Comparison of ENCODE assay signal across 1 cellular context in the genomic region with DNA sequence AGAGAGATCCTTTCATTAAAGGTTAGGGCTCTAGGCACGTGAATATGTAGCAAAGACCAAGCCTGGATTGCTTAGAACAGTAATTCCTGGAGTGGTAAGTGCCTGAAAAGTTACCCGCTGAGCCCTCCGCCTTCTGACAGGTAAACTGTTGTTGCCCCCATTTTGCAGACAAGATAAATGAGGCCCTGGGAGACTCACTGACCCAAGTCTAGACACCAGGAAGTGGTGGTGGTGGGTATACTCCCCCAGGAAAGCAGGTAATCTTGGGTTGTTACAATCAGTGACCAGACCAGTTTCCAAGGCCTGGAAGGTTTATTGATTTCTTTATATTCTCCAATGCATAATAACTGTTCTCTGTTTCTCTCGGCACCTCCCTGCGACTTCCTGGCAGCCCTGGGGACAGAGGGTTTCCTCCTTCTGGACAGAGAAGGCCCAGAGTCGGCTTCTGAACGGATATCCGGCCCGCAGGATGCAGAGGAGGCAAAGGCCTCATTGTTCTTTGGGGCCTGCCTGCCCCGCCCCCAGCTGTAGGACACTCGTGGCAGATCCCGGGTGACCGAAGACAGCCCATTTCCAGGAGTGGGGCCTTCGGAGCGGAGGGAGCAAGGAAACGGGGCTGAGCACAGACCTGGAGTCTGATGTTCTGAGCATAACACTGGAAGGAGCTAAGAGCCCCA.
TF ChIP-seq lines count a peak whose summit lies in the region.

No MANE protein-coding gene starts in this region.

TF ChIP-seq in HepG2, 621 proteins besides CTCF, POLR2A, EP300 and RAD21 (continued from another document and continues in another):
- TF ChIP-seq ZNF777 (CRISPR knock-in tag; IDR thresholded peaks at IDR 0.05) (no peak; the same call in 1 of the 2 replicates), TCF7 (IDR thresholded peaks at IDR 0.05; ENCODE audit: low read depth) (no peak), KLF9 (CRISPR knock-in tag; IDR thresholded peaks at IDR 0.05; ENCODE audit: low read depth) (no peak; the same call in 1 of the 2 replicates), ZNF496 (CRISPR knock-in tag; IDR thresholded peaks at IDR 0.05; ENCODE audit: insufficient replicate concordance) (no peak), ZNF430 (CRISPR knock-in tag; IDR thresholded peaks at IDR 0.05) (peak; percentile 75; the same call in 1 of the 2 replicates), TEF (CRISPR knock-in tag; IDR thresholded peaks at IDR 0.05) (no peak), RBAK (CRISPR knock-in tag; IDR thresholded peaks at IDR 0.05) (no peak), HNRNPL (IDR thresholded peaks at IDR 0.05; ENCODE audit: low read depth, low read length) (0 out of 2 replicates have a peak, but pooled peaks have one; percentile 33), BCL6 (CRISPR knock-in tag; IDR thresholded peaks at IDR 0.05) (no peak), HDAC2 (CRISPR knock-in tag; IDR thresholded peaks at IDR 0.05) (peak; percentile 50; the same call in 1 of the 2 replicates), CREM (IDR thresholded peaks at IDR 0.05) (no peak), CREM (CRISPR knock-in tag; IDR thresholded peaks at IDR 0.05) (no peak), HNRNPK (IDR thresholded peaks at IDR 0.05; ENCODE audit: low read depth, low read length, poor library complexity, severe bottlenecking) (no peak), ZNF687 (CRISPR knock-in tag; IDR thresholded peaks at IDR 0.05) (peak; percentile 94), CBX1 (IDR thresholded peaks at IDR 0.05; ENCODE audit: low read depth) (no peak), ZNF709 (CRISPR knock-in tag; IDR thresholded peaks at IDR 0.05) (no peak), ZNF737 (CRISPR knock-in tag; IDR thresholded peaks at IDR 0.05; ENCODE audit: borderline replicate concordance) (no peak), PRDM10 (CRISPR knock-in tag; IDR thresholded peaks at IDR 0.05; ENCODE audit: low read depth) (peak; percentile 37; the same call in 1 of the 2 replicates), JUN (CRISPR knock-in tag; IDR thresholded peaks at IDR 0.05) (no peak), ONECUT2 (CRISPR knock-in tag; IDR thresholded peaks at IDR 0.05) (no peak), ZNF256 (CRISPR knock-in tag; conservative IDR thresholded peaks at IDR 0.05) (0 out of 2 replicates have a peak, but pooled peaks have one; percentile 31), ZNF782 (CRISPR knock-in tag; IDR thresholded peaks at IDR 0.05; ENCODE audit: borderline replicate concordance) (no peak), ZFP62 (CRISPR knock-in tag; IDR thresholded peaks at IDR 0.05) (no peak), ZUFSP (CRISPR knock-in tag; IDR thresholded peaks at IDR 0.05; ENCODE audit: borderline replicate concordance) (no peak), SP5 (CRISPR knock-in tag; IDR thresholded peaks at IDR 0.05; ENCODE audit: borderline replicate concordance, low read depth) (peak; percentile 79), MYC (CRISPR knock-in tag; IDR thresholded peaks at IDR 0.05; ENCODE audit: borderline replicate concordance) (peak; percentile 76; the same call in 1 of the 2 replicates), ZFYVE20 (CRISPR knock-in tag; IDR thresholded peaks at IDR 0.05; ENCODE audit: borderline replicate concordance, low read depth) (no peak), FOSL2 (CRISPR knock-in tag; IDR thresholded peaks at IDR 0.05) (peak; percentile 16; the same call in 1 of the 2 replicates), KAT7 (CRISPR knock-in tag; IDR thresholded peaks at IDR 0.05; ENCODE audit: borderline replicate concordance) (no peak), ZNF703 (CRISPR knock-in tag; IDR thresholded peaks at IDR 0.05; ENCODE audit: borderline replicate concordance) (no peak), ZFY (CRISPR knock-in tag; IDR thresholded peaks at IDR 0.05) (peak; percentile 88), TAF1 (CRISPR knock-in tag; IDR thresholded peaks at IDR 0.05) (peak; percentile 61; the same call in 1 of the 2 replicates), ZNF292 (CRISPR knock-in tag; IDR thresholded peaks at IDR 0.05; ENCODE audit: borderline replicate concordance, low read depth) (no peak), MTA1 (CRISPR knock-in tag; IDR thresholded peaks at IDR 0.05; ENCODE audit: borderline replicate concordance) (peak; percentile 82; the same call in 1 of the 2 replicates), TBX2 (CRISPR knock-in tag; IDR thresholded peaks at IDR 0.05; ENCODE audit: borderline replicate concordance) (peak; percentile 79), STAG1 (CRISPR knock-in tag; IDR thresholded peaks at IDR 0.05) (no peak), SOX13 (IDR thresholded peaks at IDR 0.05) (no peak), SOX13 (CRISPR knock-in tag; conservative IDR thresholded peaks at IDR 0.05 in 1 of 2, IDR thresholded peaks at IDR 0.05 in 1 of 2) (peak in 1 of 2 experiments; percentile 87; a peak in 2 of 4 replicates), SOX6 (IDR thresholded peaks at IDR 0.05) (no peak), SOX6 (CRISPR knock-in tag; IDR thresholded peaks at IDR 0.05) (peak; percentile 90), ZNF747 (CRISPR knock-in tag; IDR thresholded peaks at IDR 0.05; ENCODE audit: borderline replicate concordance) (peak; percentile 48; the same call in 1 of the 2 replicates), AKAP8 (CRISPR knock-in tag; IDR thresholded peaks at IDR 0.05) (no peak), MLX (CRISPR knock-in tag; IDR thresholded peaks at IDR 0.05) (no peak)
- TF ChIP-seq, protein P1, sequence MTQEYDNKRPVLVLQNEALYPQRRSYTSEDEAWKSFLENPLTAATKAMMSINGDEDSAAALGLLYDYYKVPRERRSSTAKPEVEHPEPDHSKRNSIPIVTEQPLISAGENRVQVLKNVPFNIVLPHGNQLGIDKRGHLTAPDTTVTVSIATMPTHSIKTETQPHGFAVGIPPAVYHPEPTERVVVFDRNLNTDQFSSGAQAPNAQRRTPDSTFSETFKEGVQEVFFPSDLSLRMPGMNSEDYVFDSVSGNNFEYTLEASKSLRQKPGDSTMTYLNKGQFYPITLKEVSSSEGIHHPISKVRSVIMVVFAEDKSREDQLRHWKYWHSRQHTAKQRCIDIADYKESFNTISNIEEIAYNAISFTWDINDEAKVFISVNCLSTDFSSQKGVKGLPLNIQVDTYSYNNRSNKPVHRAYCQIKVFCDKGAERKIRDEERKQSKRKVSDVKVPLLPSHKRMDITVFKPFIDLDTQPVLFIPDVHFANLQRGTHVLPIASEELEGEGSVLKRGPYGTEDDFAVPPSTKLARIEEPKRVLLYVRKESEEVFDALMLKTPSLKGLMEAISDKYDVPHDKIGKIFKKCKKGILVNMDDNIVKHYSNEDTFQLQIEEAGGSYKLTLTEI (CRISPR knock-in tag; conservative IDR thresholded peaks at IDR 0.05), result no peak
- TF ChIP-seq, protein P2, sequence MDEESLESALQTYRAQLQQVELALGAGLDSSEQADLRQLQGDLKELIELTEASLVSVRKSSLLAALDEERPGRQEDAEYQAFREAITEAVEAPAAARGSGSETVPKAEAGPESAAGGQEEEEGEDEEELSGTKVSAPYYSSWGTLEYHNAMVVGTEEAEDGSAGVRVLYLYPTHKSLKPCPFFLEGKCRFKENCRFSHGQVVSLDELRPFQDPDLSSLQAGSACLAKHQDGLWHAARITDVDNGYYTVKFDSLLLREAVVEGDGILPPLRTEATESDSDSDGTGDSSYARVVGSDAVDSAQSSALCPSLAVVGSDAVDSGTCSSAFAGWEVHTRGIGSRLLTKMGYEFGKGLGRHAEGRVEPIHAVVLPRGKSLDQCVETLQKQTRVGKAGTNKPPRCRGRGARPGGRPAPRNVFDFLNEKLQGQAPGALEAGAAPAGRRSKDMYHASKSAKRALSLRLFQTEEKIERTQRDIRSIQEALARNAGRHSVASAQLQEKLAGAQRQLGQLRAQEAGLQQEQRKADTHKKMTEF (CRISPR knock-in tag; IDR thresholded peaks at IDR 0.05), result peak; percentile 55; the same call in 1 of the 2 replicates
- TF ChIP-seq, protein P3, sequence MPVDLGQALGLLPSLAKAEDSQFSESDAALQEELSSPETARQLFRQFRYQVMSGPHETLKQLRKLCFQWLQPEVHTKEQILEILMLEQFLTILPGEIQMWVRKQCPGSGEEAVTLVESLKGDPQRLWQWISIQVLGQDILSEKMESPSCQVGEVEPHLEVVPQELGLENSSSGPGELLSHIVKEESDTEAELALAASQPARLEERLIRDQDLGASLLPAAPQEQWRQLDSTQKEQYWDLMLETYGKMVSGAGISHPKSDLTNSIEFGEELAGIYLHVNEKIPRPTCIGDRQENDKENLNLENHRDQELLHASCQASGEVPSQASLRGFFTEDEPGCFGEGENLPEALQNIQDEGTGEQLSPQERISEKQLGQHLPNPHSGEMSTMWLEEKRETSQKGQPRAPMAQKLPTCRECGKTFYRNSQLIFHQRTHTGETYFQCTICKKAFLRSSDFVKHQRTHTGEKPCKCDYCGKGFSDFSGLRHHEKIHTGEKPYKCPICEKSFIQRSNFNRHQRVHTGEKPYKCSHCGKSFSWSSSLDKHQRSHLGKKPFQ (CRISPR knock-in tag; IDR thresholded peaks at IDR 0.05; ENCODE audit: insufficient replicate concordance), result no peak
